ENCODE assay signal across 17 cellular contexts in the genomic region with DNA sequence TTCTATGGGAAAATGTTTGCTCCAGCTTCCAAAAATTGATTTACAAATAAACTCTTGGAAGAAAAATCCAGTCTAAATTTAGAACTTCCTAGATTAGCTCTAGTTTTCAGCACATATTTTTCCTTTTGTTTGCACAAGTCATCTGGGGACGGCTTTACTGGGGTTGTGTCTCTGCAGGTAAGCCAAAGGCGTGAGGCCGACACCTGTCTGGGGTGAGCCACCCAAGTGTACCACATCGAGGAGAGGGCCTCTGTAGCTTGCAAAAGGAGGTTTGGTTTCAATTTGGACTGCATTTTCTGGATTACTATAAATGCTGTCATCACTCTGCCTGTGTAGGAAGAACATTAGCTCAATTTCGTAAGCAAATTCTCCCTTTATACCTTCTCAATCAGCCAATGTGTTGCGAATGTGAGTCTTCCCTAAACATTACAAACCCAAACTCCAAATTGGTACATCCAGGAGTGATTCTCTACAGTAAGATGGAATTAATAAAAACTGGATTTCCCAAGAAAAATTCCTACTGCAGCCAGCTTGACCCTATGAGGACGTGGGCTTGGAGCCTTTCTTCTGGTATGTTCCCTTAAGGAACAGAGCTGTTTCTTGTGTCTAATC.
DNase-seq lines count a peak whose midpoint lies in the region; ATAC-seq and TF ChIP-seq lines count a peak whose summit lies in the region.
"Had no signal": no experiment of that assay in that cellular context is flagged by ENCODE, and none has a peak within 500 bp of the region (broad histone marks: within the 10 kb centered on the region; RNA-seq: fewer than 3 reads in every experiment).

No MANE protein-coding gene starts in this region.

- no peak overlapping the region for H4K5ac ChIP-seq in mesendoderm (ENCODE audit: low read length)

- H4K8ac ChIP-seq in mesendoderm (ENCODE audit: low read depth, low read length): no peak overlapping the region

- no peaks in the 10 kb centered on the region for H3K79me2 ChIP-seq in mesendoderm (ENCODE audit: control insufficient read depth, insufficient read depth, low read length)

- H3K27ac Mint-ChIP-seq in HFFc6 (peak overlapping the region; percentile 93), neural crest cell (ENCODE audit: unreplicated experiment) (peak overlapping the region; percentile 35)
- H3K27ac Mint-ChIP-seq: dendritic cell treated with granulocyte-macrophage colony-stimulating factor and Interleukin-4, amounts not matched to agents 40 ng/mL and 50 ng/mL, for 4 days had no signal

- H3K4me3 ChIP-seq in aorta (ENCODE audit: low read length in 2 of 2) (no peak overlapping the region), mesendoderm (ENCODE audit: low read length) (no peak overlapping the region), spleen (no peak overlapping the region)
- H3K4me3 ChIP-seq: BLaER1, mucosa of descending colon had no signal

- H3K36me3 ChIP-seq in aorta (ENCODE audit: control insufficient read depth in 1 of 2, insufficient read depth in 2 of 2, low read length in 1 of 2) (no peaks in the 10 kb centered on the region), mesendoderm (ENCODE audit: control insufficient read depth, insufficient read depth, low read length) (no peaks in the 10 kb centered on the region), spleen (no peaks in the 10 kb centered on the region)
- H3K36me3 ChIP-seq: BLaER1 had no signal

- H3K36me3 Mint-ChIP-seq in HFFc6 (ENCODE audit: low read depth) (peaks cover 7% of the 10 kb centered on the region; the same call in 1 of the 2 replicates), neural crest cell (ENCODE audit: low read depth) (no peaks in the 10 kb centered on the region)

- DNase-seq in HFFc6 (no peak), neural crest cell (ENCODE audit: low read depth, low spot score) (no peak), aorta (no peak), iPS-NIHi7 (ENCODE audit: extremely low spot score) (no peak), mesendoderm (no peak), spleen (no peak)
- DNase-seq: activated CD4-positive, alpha-beta T cell treated with anti-CD3 and anti-CD28 coated beads, Interleukin-2, amount 50 U/mL, for 48 hours; anterior cingulate cortex; left colon; mucosa of descending colon; NCI-H2107; NCI-H510A treated with DMSO at 0.1 percent for 48 hours; SIG-M5; stimulated activated CD4-positive, alpha-beta T cell treated with anti-CD3 and anti-CD28 coated beads, Interleukin-12 subunit alpha, Interleukin-12 subunit beta, amount 100 ng/mL, for 4 hours had no signal

- H2BK120ac ChIP-seq in mesendoderm (ENCODE audit: low read depth, low read length): no peak overlapping the region

- H3K27ac ChIP-seq in cingulate gyrus (ENCODE audit: low read depth, low read length) (peak overlapping the region; percentile 5), aorta (ENCODE audit: low read depth in 1 of 2, low read length in 2 of 2) (peak overlapping the region; percentile 97), mesendoderm (ENCODE audit: low read depth, low read length) (no peak overlapping the region), spleen (no peak overlapping the region)
- H3K27ac ChIP-seq: BLaER1 had no signal

- H3K56ac ChIP-seq in mesendoderm (ENCODE audit: low read length): no peak overlapping the region

- no peak overlapping the region for H3K9ac ChIP-seq in mesendoderm (ENCODE audit: low read length)
- H3K9ac ChIP-seq: BLaER1 had no signal

- H2BK5ac ChIP-seq in mesendoderm (ENCODE audit: low read length): no peak overlapping the region

- no peaks in the 10 kb centered on the region for H3K79me1 ChIP-seq in mesendoderm (ENCODE audit: low read length)

- H2AK5ac ChIP-seq in mesendoderm (ENCODE audit: low read length): no peak overlapping the region

- H3K4me3 Mint-ChIP-seq in HFFc6 (peak overlapping the region; percentile 67), neural crest cell (no peak overlapping the region)
- H3K4me3 Mint-ChIP-seq: dendritic cell treated with granulocyte-macrophage colony-stimulating factor and Interleukin-4, amounts not matched to agents 40 ng/mL and 50 ng/mL, for 4 days had no signal

- H3K9me3 ChIP-seq in aorta (ENCODE audit: control insufficient read depth, low read length): no peaks in the 10 kb centered on the region
- no peaks in the 10 kb centered on the region for H3K9me3 ChIP-seq in spleen
- H3K9me3 ChIP-seq: BLaER1, mucosa of descending colon had no signal

- intact Hi-C loops in aorta (cut with DNase I) (loop anchor here in 1 of 2 donors (10.0 kb wide), 1 partner anchor 144 kb away; no protein-coding TSS in a partner anchor), spleen (cut with DNase I; ENCODE audit: low total_unique reads) (no loop called here)

- no peak for TF ChIP-seq POLR2A in spleen (IDR thresholded peaks at IDR 0.05)

- no peaks in the 10 kb centered on the region for H3K27me3 ChIP-seq in aorta (ENCODE audit: control insufficient read depth in 1 of 2, insufficient read depth in 2 of 2, low read length in 1 of 2)
- no peaks in the 10 kb centered on the region for H3K27me3 ChIP-seq in mesendoderm (ENCODE audit: insufficient read depth, low read length, poor library complexity)
- H3K27me3 ChIP-seq in spleen (replicated peaks in 1 of 7): no peaks in the 10 kb centered on the region
- H3K27me3 ChIP-seq: BLaER1 had no signal

- H3K27me3 Mint-ChIP-seq in HFFc6 (ENCODE audit: insufficient read depth) (no peaks in the 10 kb centered on the region), neural crest cell (ENCODE audit: low read depth) (no peaks in the 10 kb centered on the region)

- no peak overlapping the region for H3K18ac ChIP-seq in mesendoderm (ENCODE audit: low read length)

- H3K4me1 ChIP-seq in aorta (ENCODE audit: control insufficient read depth in 1 of 2, insufficient read depth in 2 of 2, low read length in 2 of 2) (peaks cover 2 to 5% of the 10 kb centered on the region in 2 donors), mesendoderm (ENCODE audit: control insufficient read depth, low read depth, low read length) (no peaks in the 10 kb centered on the region), spleen (no peaks in the 10 kb centered on the region)

- no peak overlapping the region for H2BK15ac ChIP-seq in mesendoderm (replicated peaks; ENCODE audit: low read depth)

- H3K4me1 Mint-ChIP-seq in HFFc6 (ENCODE audit: low read depth) (peaks cover 75% of the 10 kb centered on the region), neural crest cell (peaks cover 7% of the 10 kb centered on the region)

- H3K4me2 ChIP-seq in mesendoderm (ENCODE audit: low read length): no peak overlapping the region
- H3K4me2 ChIP-seq: BLaER1 had no signal

- ATAC-seq in aorta (ENCODE audit: low FRiP score): peak; percentile 56
- ATAC-seq: left colon, mucosa of descending colon had no signal

- TF ChIP-seq CTCF in HFFc6 (IDR thresholded peaks at IDR 0.05) (no peak), neural crest cell (conservative IDR thresholded peaks at IDR 0.05) (no peak), spleen (IDR thresholded peaks at IDR 0.05 in 8 of 11, conservative IDR thresholded peaks at IDR 0.05 in 3 of 11) (no peak)

- H3K23ac ChIP-seq in mesendoderm (ENCODE audit: low read length): no peak overlapping the region

- H3K9me3 Mint-ChIP-seq in HFFc6 (no peaks in the 10 kb centered on the region), neural crest cell (no peaks in the 10 kb centered on the region)
- H3K9me3 Mint-ChIP-seq: dendritic cell treated with granulocyte-macrophage colony-stimulating factor and Interleukin-4, amounts not matched to agents 40 ng/mL and 50 ng/mL, for 4 days had no signal

- WGBS in aorta, 2 donors: 5 to 7% methylated on average over 7 of the region's 7 CpGs
- no CpG with 5 or more reads among the region's 7 CpGs for WGBS in mesendoderm (ENCODE audit: extremely low coverage, insufficient coverage, low lambda C conversion rate)
- WGBS in spleen, 5 donors: 82 to 91% (median 89%) methylated on average over 7 of the region's 7 CpGs

- no peak overlapping the region for H3K4ac ChIP-seq in mesendoderm (ENCODE audit: low read depth, low read length)

Comparison
In these comparisons a context has a peak if more than half of its experiments do, and no peak if none do; other contexts are left out.
1. H3K27ac ChIP-seq: peak in cingulate gyrus (single experiment) and aorta (2 of 2); none in mesendoderm (single experiment) and spleen (0 of 8).